Comparison of ENCODE assay signal across 1 cellular context in genomic region chr11:65960824-65961266, GRCh38.
TF ChIP-seq lines count a peak whose summit lies in the region.

No MANE protein-coding gene starts in this region.

TF ChIP-seq in K562, 482 proteins besides CTCF, POLR2A, EP300 and RAD21 (continued from another document and continues in another):
- TF ChIP-seq RCOR1 (IDR thresholded peaks at IDR 0.05; ENCODE audit: borderline replicate concordance in 1 of 2, low read depth in 2 of 2, low read length in 2 of 2) (no peak), TSHZ1 (CRISPR knock-in tag; IDR thresholded peaks at IDR 0.05) (no peak), SMARCA4 (IDR thresholded peaks at IDR 0.05) (0 out of 2 replicates have a peak, but pooled peaks have one; percentile 60), BCOR (IDR thresholded peaks at IDR 0.05) (peak; percentile 47; the same call in 1 of the 2 replicates), ZHX1 (conservative IDR thresholded peaks at IDR 0.05; ENCODE audit: low read length) (no peak), ARID3A (IDR thresholded peaks at IDR 0.05; ENCODE audit: borderline replicate concordance, low read depth, low read length) (no peak), RBM22 (IDR thresholded peaks at IDR 0.05; ENCODE audit: low read depth, low read length, poor library complexity, severe bottlenecking) (no peak), VEZF1 (CRISPR knock-in tag; IDR thresholded peaks at IDR 0.05) (no peak; the same call in 1 of the 2 replicates), LEF1 (IDR thresholded peaks at IDR 0.05) (no peak), NCOA2 (IDR thresholded peaks at IDR 0.05; ENCODE audit: partially characterized antibody in 2 of 2) (no peak), ZBTB33 (CRISPR knock-in tag; IDR thresholded peaks at IDR 0.05) (peak; percentile 93), ZMIZ1 (IDR thresholded peaks at IDR 0.05; ENCODE audit: low read depth in 2 of 2, low read length in 2 of 2) (no peak), ADNP (tag; IDR thresholded peaks at IDR 0.05) (peak; percentile 44; the same call in 1 of the 2 replicates), ZNF175 (CRISPR knock-in tag; IDR thresholded peaks at IDR 0.05; ENCODE audit: low read depth) (no peak), BHLHE40 (IDR thresholded peaks at IDR 0.05; ENCODE audit: low read length) (peak; percentile 41; the same call in 1 of the 2 replicates), RBFOX2 (IDR thresholded peaks at IDR 0.05; ENCODE audit: low read depth, low read length) (no peak), E4F1 (CRISPR knock-in tag; IDR thresholded peaks at IDR 0.05; ENCODE audit: borderline replicate concordance) (no peak), ZNF133 (CRISPR knock-in tag; IDR thresholded peaks at IDR 0.05) (no peak), ZNF165 (CRISPR knock-in tag; IDR thresholded peaks at IDR 0.05; ENCODE audit: borderline replicate concordance) (no peak), E2F3 (CRISPR knock-in tag; IDR thresholded peaks at IDR 0.05) (no peak), SREBF1 (IDR thresholded peaks at IDR 0.05; ENCODE audit: borderline replicate concordance, low read depth, low read length) (0 out of 2 replicates have a peak, but pooled peaks have one; percentile 35), PHB (CRISPR knock-in tag; IDR thresholded peaks at IDR 0.05) (no peak), SMARCC2 (IDR thresholded peaks at IDR 0.05; ENCODE audit: low read depth) (no peak), GATA2 (CRISPR knock-in tag; IDR thresholded peaks at IDR 0.05) (peak; percentile 65), ETV6 (IDR thresholded peaks at IDR 0.05; ENCODE audit: borderline replicate concordance in 1 of 2, low read depth in 2 of 2, low read length in 1 of 2) (no peak), ETV6 (CRISPR knock-in tag; IDR thresholded peaks at IDR 0.05; ENCODE audit: borderline replicate concordance) (no peak), FOXK1 (CRISPR knock-in tag; IDR thresholded peaks at IDR 0.05; ENCODE audit: borderline replicate concordance) (no peak), ARNT (IDR thresholded peaks at IDR 0.05) (peak in 1 of 2 experiments; percentile 57; a peak in 1 of 4 replicates), ZNF699 (CRISPR knock-in tag; IDR thresholded peaks at IDR 0.05; ENCODE audit: insufficient replicate concordance) (no peak), SRSF1 (IDR thresholded peaks at IDR 0.05; ENCODE audit: low read depth, low read length) (no peak), NFIC (IDR thresholded peaks at IDR 0.05) (no peak), ZBED1 (IDR thresholded peaks at IDR 0.05) (no peak), KDM1A (IDR thresholded peaks at IDR 0.05) (peak in 1 of 2 experiments; percentile 37; a peak in 1 of 4 replicates), ZNF239 (CRISPR knock-in tag; IDR thresholded peaks at IDR 0.05) (no peak), ZFPM2 (CRISPR knock-in tag; IDR thresholded peaks at IDR 0.05) (no peak), TARDBP (IDR thresholded peaks at IDR 0.05) (no peak), HMG20A (CRISPR knock-in tag; conservative IDR thresholded peaks at IDR 0.05) (no peak), HDAC1 (IDR thresholded peaks at IDR 0.05) (peak in 1 of 2 experiments; percentile 36; a peak in 2 of 4 replicates), BRD4 (IDR thresholded peaks at IDR 0.05) (no peak), ZBTB12 (CRISPR knock-in tag; IDR thresholded peaks at IDR 0.05) (no peak), DPF2 (IDR thresholded peaks at IDR 0.05) (peak; percentile 73), HNRNPH1 (optimal IDR thresholded peaks at IDR 0.05; ENCODE audit: low read depth, low read length) (no peak)
